In genomic region chr11:130145975-130146776, GRCh38 we compare ENCODE assay signal across 9 cellular contexts. TPM values are rescaled to one million over a fixed set of nuclear protein-coding genes. Genes with fewer than 3 reads are reported as not detected.
DNase-seq lines count a peak whose midpoint lies in the region; ATAC-seq, FAIRE-seq and TF ChIP-seq lines count a peak whose summit lies in the region.
"Had no signal": no experiment of that assay in that cellular context is flagged by ENCODE, and none has a peak within 500 bp of the region (broad histone marks: within the 10 kb centered on the region; RNA-seq: fewer than 3 reads in every experiment).

No MANE protein-coding gene starts in this region.

- DNase-seq in CD1c-positive myeloid dendritic cell (ENCODE audit: extremely low spot score) (peak; percentile 54), HuH-7.5 (ENCODE audit: low spot score) (peak; percentile 30), caudate nucleus (lab: John Stamatoyannopoulos, UW) (peak in 21 of 61 donors; percentile 9 to 63 (median 31)), lung microvascular endothelial cell (ENCODE audit: low read depth in 2 of 2) (peak; percentile 23 to 46), H54 (ENCODE audit: insufficient read length, low spot score) (no peak), NCI-H446 (lab: John Stamatoyannopoulos, UW) (no peak)
- DNase-seq in stimulated activated CD4-positive, alpha-beta T cell treated with anti-CD3 and anti-CD28 coated beads, Interleukin-4, amount 100 ng/mL, for 4 hours, result no peak

- ATAC-seq in GM21825 (IDR thresholded peaks at IDR 0.05; ENCODE audit: unreplicated experiment), result no peak

- H3K27ac ChIP-seq in caudate nucleus (ENCODE audit: low read depth, low read length), result peak overlapping the region; percentile 84
- H3K27ac ChIP-seq: tibial artery had no signal

- TF ChIP-seq POLR2A in H54 (IDR thresholded peaks at IDR 0.05; ENCODE audit: low read depth, low read length), result no peak

- no peak for FAIRE-seq in H54 (lab: Jason Lieb, UNC)

RNA-seq across cellular contexts. Expression of gene ST14, which starts 13.4 kb away (rescaled TPM):
- total RNA-seq in lung microvascular endothelial cell, result under 0.01 TPM in 1 of 2 replicates, not detected in the other

Comparison
In these comparisons a context has a peak if more than half of its experiments do, and no peak if none do; other contexts are left out.
1. DNase-seq: peak in CD1c-positive myeloid dendritic cell (single experiment), HuH-7.5 (single experiment) and lung microvascular endothelial cell (2 of 2); none in H54 (single experiment), stimulated activated CD4-positive, alpha-beta T cell treated with anti-CD3 and anti-CD28 coated beads, Interleukin-4, amount 100 ng/mL, for 4 hours (0 of 2) and NCI-H446 (0 of 2).